1 cellular context compared by ENCODE assay signal in genomic region chr4:102761902-102762301, GRCh38.
TF ChIP-seq lines count a peak whose summit lies in the region.

No MANE protein-coding gene starts in this region.

TF ChIP-seq in HCT116, 20 proteins besides CTCF, POLR2A, EP300 and RAD21 (continued from another document):
- TF ChIP-seq ELF1 (IDR thresholded peaks at IDR 0.05; ENCODE audit: borderline replicate concordance, low read depth): no peak
- no peak for TF ChIP-seq SRF (IDR thresholded peaks at IDR 0.05; ENCODE audit: low read depth)
- TF ChIP-seq, protein P1, sequence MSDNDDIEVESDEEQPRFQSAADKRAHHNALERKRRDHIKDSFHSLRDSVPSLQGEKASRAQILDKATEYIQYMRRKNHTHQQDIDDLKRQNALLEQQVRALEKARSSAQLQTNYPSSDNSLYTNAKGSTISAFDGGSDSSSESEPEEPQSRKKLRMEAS (IDR thresholded peaks at IDR 0.05): no peak
